Comparison of ENCODE assay signal across 17 cellular contexts in the genomic region with DNA sequence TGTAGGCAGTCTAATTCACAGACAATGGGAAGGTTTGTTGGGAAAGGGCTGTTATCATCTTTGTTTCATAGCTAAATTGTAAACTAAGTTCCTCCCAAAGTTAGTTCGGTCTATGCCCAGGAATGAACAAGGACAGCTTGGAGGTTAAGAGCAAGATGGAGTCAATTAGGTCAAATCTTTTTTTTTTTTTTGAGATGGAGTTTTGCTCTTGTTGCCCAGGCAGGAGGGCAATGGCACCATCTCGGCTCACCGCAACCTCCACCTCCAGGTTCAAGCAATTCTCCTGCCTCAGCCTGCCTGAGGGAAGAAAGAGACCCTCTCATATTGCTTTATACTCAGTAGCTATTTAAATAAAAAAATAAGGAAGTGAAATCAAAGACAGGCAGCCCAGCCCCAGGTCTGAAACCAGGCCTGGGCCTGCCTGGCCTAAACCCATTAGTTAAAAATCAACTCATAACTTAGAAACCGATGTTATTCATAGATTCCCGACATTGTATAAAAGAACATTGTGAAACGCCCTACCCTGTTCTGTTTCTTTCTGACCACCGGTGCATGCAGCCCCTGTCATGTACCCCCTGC.
A peak's percentile ranks its signal among the peaks of the same experiment; 100 is the strongest.
DNase-seq lines count a peak whose midpoint lies in the region; ATAC-seq, FAIRE-seq and TF ChIP-seq lines count a peak whose summit lies in the region.
"Had no signal": no experiment of that assay in that cellular context is flagged by ENCODE, and none has a peak within 500 bp of the region (broad histone marks: within the 10 kb centered on the region; RNA-seq: fewer than 3 reads in every experiment).

No MANE protein-coding gene starts in this region.

- no peak for TF ChIP-seq CTCF in H9 (conservative IDR thresholded peaks at IDR 0.05)
- TF ChIP-seq CTCF in HFFc6 (IDR thresholded peaks at IDR 0.05) = no peak

- H3K36me3 ChIP-seq in mesenchymal stem cell (ENCODE audit: control insufficient read depth in 1 of 2, insufficient read depth in 2 of 2, low read depth in 1 of 2, low read length in 2 of 2) = no peaks in the 10 kb centered on the region
- H3K36me3 ChIP-seq: colonic mucosa, MG63, thoracic aorta had no signal

- H4K20me1 ChIP-seq in H9 (ENCODE audit: control insufficient read depth, insufficient read depth, insufficient read length) = no peaks in the 10 kb centered on the region

- H2AK5ac ChIP-seq in H9 (ENCODE audit: insufficient read length, low read length) = no peak overlapping the region
- H2AK5ac ChIP-seq in mesenchymal stem cell (ENCODE audit: low read length, severe bottlenecking) = no peak overlapping the region

- H4K91ac ChIP-seq in H9 (ENCODE audit: insufficient read length, low read depth, low read length) (no peak overlapping the region), mesenchymal stem cell (ENCODE audit: low read length) (no peak overlapping the region)

- H3K4me1 ChIP-seq in H9 (ENCODE audit: insufficient read depth, low read length) = peaks cover 4% of the 10 kb centered on the region; the same call in 1 of the 2 replicates
- peaks cover 10% of the 10 kb centered on the region for H3K4me1 ChIP-seq in mesenchymal stem cell (ENCODE audit: control insufficient read depth, insufficient read depth, low read depth, low read length)
- H3K4me1 ChIP-seq: colonic mucosa had no signal

- H3K27me3 ChIP-seq in H9 (ENCODE audit: insufficient read depth, low read length) (no peaks in the 10 kb centered on the region), mesenchymal stem cell (ENCODE audit: control insufficient read depth in 1 of 2, insufficient read depth in 1 of 2, low read length in 2 of 2) (no peaks in the 10 kb centered on the region)
- H3K27me3 ChIP-seq: colonic mucosa, MG63 had no signal

- H2AFZ ChIP-seq in H9 (ENCODE audit: low read length) (no peak overlapping the region), mesenchymal stem cell (ENCODE audit: low read depth, low read length) (no peak overlapping the region)

- H2BK5ac ChIP-seq in H9 (ENCODE audit: insufficient read length, low read length) (no peak overlapping the region), mesenchymal stem cell (ENCODE audit: low read depth, low read length, poor library complexity, severe bottlenecking) (peak overlapping the region; percentile 44)

- H3K27ac ChIP-seq in H9 (ENCODE audit: insufficient read length, low read depth, low read length) (no peak overlapping the region), mesenchymal stem cell (ENCODE audit: low read length, poor library complexity, severe bottlenecking) (peak overlapping the region; percentile 89)
- H3K27ac ChIP-seq: colonic mucosa, thoracic aorta had no signal

- no peak overlapping the region for H3T11ph ChIP-seq in H9 (ENCODE audit: low read length)

- H2BK120ac ChIP-seq in H9 (ENCODE audit: low read depth, low read length, poor library complexity, severe bottlenecking) (no peak overlapping the region), mesenchymal stem cell (ENCODE audit: low read depth, low read length) (no peak overlapping the region)

- no peak for DNase-seq in GM18507 (ENCODE audit: extremely low spot score, insufficient read length, low read depth)
- DNase-seq in H9 = no peak
- DNase-seq in NCI-H526 treated with DMSO at 0.1 percent for 48 hours (lab: John Stamatoyannopoulos, UW) = peak; percentile 69
- DNase-seq in mesenchymal stem cell = no peak
- no peak for DNase-seq in OCI-M1 (lab: John Stamatoyannopoulos, UW)
- no peak for DNase-seq in HFFc6
- DNase-seq: activated CD8-positive, alpha-beta memory T cell treated with anti-CD3 and anti-CD28 coated beads for 24 hours; activated effector memory CD4-positive, alpha-beta T cell treated with Interleukin-2 at 50 U/mL for 16 hours; colonic mucosa; DMS153; left cardiac atrium; MG63; SK-N-SH had no signal

- H2BK20ac ChIP-seq in H9 (ENCODE audit: low read depth, low read length, poor library complexity, severe bottlenecking) = peak overlapping the region; percentile 60

- H3K4me1 Mint-ChIP-seq in H9 (peaks cover 63 to 69% of the 10 kb centered on the region in 2 experiments), HFFc6 (ENCODE audit: low read depth) (no peaks in the 10 kb centered on the region)

- H3K14ac ChIP-seq in H9 (ENCODE audit: insufficient read depth, low read length) = no peak overlapping the region
- no peak overlapping the region for H3K14ac ChIP-seq in mesenchymal stem cell (ENCODE audit: low read length in 2 of 2)

- H3K18ac ChIP-seq in H9 (ENCODE audit: insufficient read length, low read depth, low read length) = no peak overlapping the region
- H3K18ac ChIP-seq in mesenchymal stem cell (ENCODE audit: low read depth in 1 of 2, low read length in 2 of 2) = no peak overlapping the region

- H3K9me3 Mint-ChIP-seq in H9 (peaks cover 3 to 4% of the 10 kb centered on the region in 2 experiments; a peak in 3 of 5 replicates), HFFc6 (peaks cover 9% of the 10 kb centered on the region; the same call in 1 of the 2 replicates)

- no peak overlapping the region for H4K5ac ChIP-seq in H9 (ENCODE audit: insufficient read length, low read depth, low read length)

- peaks cover 0 to 5% (median 0%) of the 10 kb centered on the region in 3 experiments; a peak in 3 of 7 replicates for H3K36me3 Mint-ChIP-seq in H9 (ENCODE audit: insufficient read depth in 1 of 3, low read depth in 3 of 3)
- no peaks in the 10 kb centered on the region for H3K36me3 Mint-ChIP-seq in HFFc6 (ENCODE audit: low read depth)

- H3K4ac ChIP-seq in H9 (ENCODE audit: low read depth, low read length) (no peak overlapping the region), mesenchymal stem cell (ENCODE audit: low read depth in 1 of 2, low read length in 2 of 2) (no peak overlapping the region)

- H3K56ac ChIP-seq in H9 (ENCODE audit: insufficient read length, low read depth, low read length) = no peak overlapping the region

- no peaks in the 10 kb centered on the region; the same call in 1 of the 2 replicates for H3K27me3 Mint-ChIP-seq in H9 (ENCODE audit: low read depth)
- no peaks in the 10 kb centered on the region for H3K27me3 Mint-ChIP-seq in HFFc6 (ENCODE audit: insufficient read depth)

- no peak overlapping the region for H3K4me3 ChIP-seq in mesenchymal stem cell (ENCODE audit: insufficient read depth in 1 of 2, low read depth in 1 of 2, low read length in 2 of 2)
- H3K4me3 ChIP-seq: colonic mucosa, MG63, thoracic aorta had no signal

- no CpG with 5 or more reads among the region's 7 CpGs for WGBS in H9 (ENCODE audit: extremely low coverage, insufficient read length, low lambda C conversion rate)
- 86% methylated on average over 5 of the region's 7 CpGs for WGBS in mesenchymal stem cell

- no peak overlapping the region for H2BK15ac ChIP-seq in H9 (ENCODE audit: low read depth, low read length)
- no peak overlapping the region for H2BK15ac ChIP-seq in mesenchymal stem cell (ENCODE audit: low read depth, poor library complexity, severe bottlenecking)

- H3K4me3 Mint-ChIP-seq in H9 = peak overlapping the region; percentile 63 to 65; a peak in 3 of 5 replicates
- no peak overlapping the region; the same call in 1 of the 2 replicates for H3K4me3 Mint-ChIP-seq in HFFc6

- H3K23ac ChIP-seq in H9 (ENCODE audit: insufficient read length, low read depth, low read length) (no peak overlapping the region), mesenchymal stem cell (ENCODE audit: low read length in 2 of 2) (no peak overlapping the region)

- H3K23me2 ChIP-seq in H9 (ENCODE audit: insufficient read length, low read depth, low read length, poor library complexity, severe bottlenecking) = peaks cover 6% of the 10 kb centered on the region

- H3K4me2 ChIP-seq in H9 (ENCODE audit: insufficient read depth, insufficient read length, low read length) = no peak overlapping the region
- H3K4me2 ChIP-seq in mesenchymal stem cell (ENCODE audit: low read length, poor library complexity, severe bottlenecking) = no peak overlapping the region
- H3K4me2 ChIP-seq: SK-N-SH had no signal

- H3K27ac Mint-ChIP-seq in H9 (peak overlapping the region; percentile 93 to 99 (median 94)), HFFc6 (no peak overlapping the region; the same call in 1 of the 2 replicates)

- H2BK12ac ChIP-seq in H9 (ENCODE audit: insufficient read length, low read depth, low read length) (no peak overlapping the region), mesenchymal stem cell (ENCODE audit: low read length in 2 of 2) (no peak overlapping the region)

- H3K79me1 ChIP-seq in H9 (ENCODE audit: insufficient read depth, low read depth, low read length, poor library complexity, severe bottlenecking) (no peaks in the 10 kb centered on the region), mesenchymal stem cell (replicated peaks; ENCODE audit: low read length, poor library complexity, severe bottlenecking) (no peaks in the 10 kb centered on the region)

- H4K8ac ChIP-seq in H9 (replicated peaks; ENCODE audit: insufficient read length, low read depth, low read length) (no peak overlapping the region), mesenchymal stem cell (ENCODE audit: low read length) (no peak overlapping the region)

- FAIRE-seq in GM18507 (lab: Jason Lieb, UNC) = peak; percentile 65

- no peaks in the 10 kb centered on the region for H3K79me2 ChIP-seq in H9 (ENCODE audit: insufficient read depth, low read length)

- H3K9me3 ChIP-seq in H9 (ENCODE audit: control insufficient read depth, low read depth, low read length) (no peaks in the 10 kb centered on the region), mesenchymal stem cell (ENCODE audit: control insufficient read depth, low read length) (no peaks in the 10 kb centered on the region)
- H3K9me3 ChIP-seq: colonic mucosa, MG63, SK-N-SH, thoracic aorta had no signal

- H3K9ac ChIP-seq in H9 (ENCODE audit: extremely low read depth, insufficient read length, low read length) = no peak overlapping the region
- no peak overlapping the region for H3K9ac ChIP-seq in mesenchymal stem cell (ENCODE audit: low read length)
- H3K9ac ChIP-seq: SK-N-SH had no signal

- ATAC-seq in GM21381 (IDR thresholded peaks at IDR 0.05; ENCODE audit: unreplicated experiment) = no peak
- no peak for ATAC-seq in GM18519 (IDR thresholded peaks at IDR 0.05; ENCODE audit: low FRiP score, unreplicated experiment)
- ATAC-seq: HCT116, left cardiac atrium had no signal
